In genomic region chr9:3047912-3048311, GRCh38 we compare ENCODE assay signal across 24 cellular contexts.
"Had no signal": no experiment of that assay in that cellular context is flagged by ENCODE, and none has a peak within 500 bp of the region (broad histone marks: within the 10 kb centered on the region; RNA-seq: fewer than 3 reads in every experiment).

No MANE protein-coding gene starts in this region.

- FAIRE-seq: endothelial cell of umbilical vein had no signal

- DNase-seq: colonic mucosa; cortex of kidney; dermis blood vessel endothelial cell; dorsolateral prefrontal cortex; effector CD4-positive, alpha-beta T cell; effector CD8-positive, alpha-beta T cell; effector memory CD4-positive, alpha-beta T cell; effector memory CD8-positive, alpha-beta T cell; endodermal cell; erythroblast; esophagus squamous epithelium; foreskin fibroblast; foreskin keratinocyte; gastrocnemius medialis; glutamatergic neuron; head of caudate nucleus; heart left ventricle; heart right ventricle had no signal

- H3K4me1 ChIP-seq: colonic mucosa, esophagus squamous epithelium, gastrocnemius medialis, heart right ventricle had no signal

- H3K9me3 ChIP-seq: colonic mucosa, esophagus muscularis mucosa, esophagus squamous epithelium, gastrocnemius medialis, gastroesophageal sphincter, heart left ventricle, heart right ventricle had no signal

- H3K36me3 ChIP-seq: colonic mucosa, esophagus muscularis mucosa, esophagus squamous epithelium, gastrocnemius medialis, gastroesophageal sphincter, heart left ventricle, heart right ventricle had no signal

- H3K27ac ChIP-seq: colonic mucosa, coronary artery, dorsolateral prefrontal cortex, epithelial cell of prostate, esophagus muscularis mucosa, esophagus squamous epithelium, foreskin keratinocyte, gastrocnemius medialis, gastroesophageal sphincter, heart left ventricle, heart right ventricle had no signal

- H3K4me3 ChIP-seq: colonic mucosa, coronary artery, dorsolateral prefrontal cortex, esophagus muscularis mucosa, esophagus squamous epithelium, gastrocnemius medialis, gastroesophageal sphincter, heart left ventricle, heart right ventricle had no signal

- H3K27me3 ChIP-seq: colonic mucosa, dorsolateral prefrontal cortex, esophagus muscularis mucosa, foreskin keratinocyte, gastrocnemius medialis, gastroesophageal sphincter, heart left ventricle, heart right ventricle had no signal

- ATAC-seq: effector memory CD8-positive, alpha-beta T cell; esophagus mucosa; foreskin keratinocyte; gastrocnemius medialis; gastroesophageal sphincter; heart left ventricle; heart right ventricle had no signal
